ENCODE assay signal across 8 cellular contexts in genomic region chr20:32482251-32483220, GRCh38.
DNase-seq lines count a peak whose midpoint lies in the region; FAIRE-seq and TF ChIP-seq lines count a peak whose summit lies in the region.

No MANE protein-coding gene starts in this region.

- no peaks in the 10 kb centered on the region for H3K9me3 ChIP-seq in SJSA1 (replicated peaks)
- H3K9me3 ChIP-seq in breast epithelium, result no peaks in the 10 kb centered on the region
- no peaks in the 10 kb centered on the region for H3K9me3 ChIP-seq in kidney (ENCODE audit: control insufficient read depth in 1 of 2, low read length in 2 of 2)

- H3K9ac ChIP-seq in kidney (ENCODE audit: low read length in 2 of 2), result peak overlapping the region; percentile 53 to 86

- intact Hi-C loops in breast epithelium (cut with DNase I; ENCODE audit: low total_unique reads) (no loop called here), kidney (cut with DNase I) (no loop called here)

- FAIRE-seq in kidney (lab: Jason Lieb, UNC), result no peak

- H3K4me1 ChIP-seq in SJSA1 (replicated peaks), result peaks cover 10% of the 10 kb centered on the region
- H3K4me1 ChIP-seq in breast epithelium, result peaks cover 0 to 5% of the 10 kb centered on the region in 2 donors
- H3K4me1 ChIP-seq in kidney (ENCODE audit: control insufficient read depth in 1 of 2, insufficient read depth in 1 of 2, low read depth in 1 of 2, low read length in 2 of 2), result peaks cover 37% of the 10 kb centered on the region in 2 donors

- no peak for TF ChIP-seq CTCF in breast epithelium (IDR thresholded peaks at IDR 0.05)
- no peak for TF ChIP-seq CTCF in kidney (IDR thresholded peaks at IDR 0.05; ENCODE audit: borderline replicate concordance, extremely low read depth, insufficient read depth)

- peak; percentile 35 for DNase-seq in activated CD4-positive, alpha-beta T cell treated with anti-CD3 and anti-CD28 coated beads for 48 hours
- DNase-seq in activated CD4-positive, alpha-beta T cell treated with anti-CD3 and anti-CD28 coated beads for 4 hours, result no peak
- no peak for DNase-seq in SJSA1 (ENCODE audit: low read depth in 1 of 2, low spot score in 2 of 2)
- no peak for DNase-seq in breast epithelium (ENCODE audit: low spot score in 2 of 2)
- peak; percentile 86 for DNase-seq in kidney
- DNase-seq in stimulated activated CD8-positive, alpha-beta memory T cell treated with anti-CD3 and anti-CD28 coated beads, Interleukin-4, amount 100 ng/mL, for 48 hours, result peak; percentile 46
- DNase-seq in NCI-H128 (lab: John Stamatoyannopoulos, UW; ENCODE audit: unreplicated experiment), result no peak
- no peak for DNase-seq in cortex of kidney (lab: John Stamatoyannopoulos, UW)

- peak overlapping the region; percentile 81 for H3K4me3 ChIP-seq in SJSA1
- H3K4me3 ChIP-seq in breast epithelium, result peak overlapping the region; percentile 72 to 99 (median 93)
- H3K4me3 ChIP-seq in kidney (ENCODE audit: low read length in 2 of 2), result peak overlapping the region; percentile 62 to 75

- no peak for TF ChIP-seq POLR2A in breast epithelium (IDR thresholded peaks at IDR 0.05)

- H3K27me3 ChIP-seq in SJSA1 (replicated peaks) (no peaks in the 10 kb centered on the region), breast epithelium (no peaks in the 10 kb centered on the region)

- H3K36me3 ChIP-seq in SJSA1 (no peaks in the 10 kb centered on the region; the same call in 1 of the 2 replicates), breast epithelium (no peaks in the 10 kb centered on the region), kidney (ENCODE audit: control insufficient read depth in 1 of 2, insufficient read depth in 2 of 2, low read length in 2 of 2) (no peaks in the 10 kb centered on the region)

- no peak overlapping the region for H3K27ac ChIP-seq in SJSA1
- H3K27ac ChIP-seq in breast epithelium, result peak overlapping the region; percentile 84 to 96
- peak overlapping the region; percentile 74 to 83 for H3K27ac ChIP-seq in kidney (ENCODE audit: low read depth in 2 of 2, low read length in 2 of 2)

Comparison
In these comparisons a context has a peak if more than half of its experiments do, and no peak if none do; other contexts are left out.
1. DNase-seq: peak in activated CD4-positive, alpha-beta T cell treated with anti-CD3 and anti-CD28 coated beads for 48 hours (single experiment), kidney (single experiment) and stimulated activated CD8-positive, alpha-beta memory T cell treated with anti-CD3 and anti-CD28 coated beads, Interleukin-4, amount 100 ng/mL, for 48 hours (single experiment); none in activated CD4-positive, alpha-beta T cell treated with anti-CD3 and anti-CD28 coated beads for 4 hours (0 of 2), SJSA1 (0 of 2), breast epithelium (0 of 2), NCI-H128 (single experiment) and cortex of kidney (single experiment).
2. Peak in every context shown above with its lines, with median percentiles within 50 percentile points of each other: H3K4me3 ChIP-seq.